Comparison of ENCODE assay signal across 13 cellular contexts in the genomic region with DNA sequence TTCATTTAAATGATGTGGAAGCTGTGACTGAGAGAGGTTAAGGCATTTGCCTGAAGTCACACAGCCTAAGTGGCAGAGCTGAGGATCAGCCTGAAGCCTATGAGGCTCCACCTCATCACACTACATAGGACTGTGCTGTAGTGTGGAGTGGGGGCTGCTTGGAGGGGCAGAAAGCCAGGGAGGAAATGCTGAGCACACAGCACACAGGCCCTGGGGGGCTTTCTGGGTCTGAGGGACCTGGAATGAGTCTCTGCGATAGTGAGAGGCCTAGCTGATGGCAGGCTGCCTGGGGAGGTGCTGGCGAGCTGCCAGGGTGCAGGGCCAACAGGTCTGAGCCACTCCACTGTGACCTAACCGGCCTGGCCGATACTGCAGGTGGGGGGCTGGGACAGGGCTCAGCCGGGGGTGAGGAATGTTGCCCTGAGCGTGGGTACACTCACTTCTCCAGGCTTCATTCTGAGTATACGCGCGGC. TPM values are rescaled to one million over a fixed set of nuclear protein-coding genes. Genes with fewer than 3 reads are reported as not detected.
A peak's percentile ranks its signal among the peaks of the same experiment; 100 is the strongest.
DNase-seq lines count a peak whose midpoint lies in the region; ATAC-seq and TF ChIP-seq lines count a peak whose summit lies in the region.
"Had no signal": no experiment of that assay in that cellular context is flagged by ENCODE, and none has a peak within 500 bp of the region (broad histone marks: within the 10 kb centered on the region; RNA-seq: fewer than 3 reads in every experiment).

No MANE protein-coding gene starts in this region.

- no peaks in the 10 kb centered on the region for H3K4me1 ChIP-seq in right cardiac atrium (ENCODE audit: control insufficient read depth, insufficient read depth, low read length)
- peaks cover 6 to 16% of the 10 kb centered on the region in 2 donors for H3K4me1 ChIP-seq in thyroid gland
- peaks cover 0 to 7% (median 0%) of the 10 kb centered on the region in 4 donors for H3K4me1 ChIP-seq in tibial nerve
- peaks cover 0 to 12% (median 3%) of the 10 kb centered on the region in 4 donors for H3K4me1 ChIP-seq in tibial artery

- H3K4me3 ChIP-seq in right cardiac atrium (ENCODE audit: low read length) (no peak overlapping the region), thyroid gland (replicated peaks in 1 of 3) (no peak overlapping the region), tibial nerve (no peak overlapping the region), tibial artery (no peak overlapping the region)

- intact Hi-C loops in right cardiac atrium (cut with DNase I) (no loop called here), thyroid gland (cut with DNase I) (no loop called here), tibial artery (cut with DNase I; ENCODE audit: low total_unique reads) (no loop called here)

- TF ChIP-seq EP300 in tibial nerve (IDR thresholded peaks at IDR 0.05): no peak

- ATAC-seq in WTC11 (peak; percentile 21; the same call in 1 of the 2 replicates), right cardiac atrium (peak; percentile 64 to 79)

- H3K27ac Mint-ChIP-seq in WTC11: no peak overlapping the region
- H3K27ac Mint-ChIP-seq: brain had no signal

- TF ChIP-seq CTCF in WTC11 (IDR thresholded peaks at IDR 0.05) (no peak), thyroid gland (IDR thresholded peaks at IDR 0.05) (no peak), tibial nerve (IDR thresholded peaks at IDR 0.05) (no peak), tibial artery (IDR thresholded peaks at IDR 0.05) (no peak)

- H3K27me3 Mint-ChIP-seq in WTC11 (ENCODE audit: low read depth): peaks cover 32% of the 10 kb centered on the region

- no peaks in the 10 kb centered on the region for H3K36me3 ChIP-seq in thyroid gland
- no peaks in the 10 kb centered on the region for H3K36me3 ChIP-seq in tibial nerve
- H3K36me3 ChIP-seq in tibial artery: no peaks in the 10 kb centered on the region

- CTCF ChIA-PET in WTC11 (lab: Charles Lee): interaction anchor here (1.2 kb wide), 1 partner anchor 100 kb away, joined by 3 read pairs; no protein-coding TSS in a partner anchor

- peaks cover 20% of the 10 kb centered on the region for H3K4me1 Mint-ChIP-seq in WTC11

- WGBS in right cardiac atrium: 24% methylated on average over 9 of the region's 9 CpGs
- 10 to 21% methylated on average over 8 of the region's 9 CpGs for WGBS in thyroid gland, 2 donors
- WGBS in tibial nerve, 2 donors: 38 to 46% methylated on average over 7 to 9 of the region's 9 CpGs

- H3K9me3 ChIP-seq in right cardiac atrium (ENCODE audit: control insufficient read depth, low read length) (peaks cover 1% of the 10 kb centered on the region), thyroid gland (no peaks in the 10 kb centered on the region), tibial nerve (no peaks in the 10 kb centered on the region), tibial artery (no peaks in the 10 kb centered on the region)

- H3K27me3 ChIP-seq in right cardiac atrium (ENCODE audit: control insufficient read depth, insufficient read depth) (no peaks in the 10 kb centered on the region), thyroid gland (no peaks in the 10 kb centered on the region), tibial nerve (peaks cover 0 to 39% of the 10 kb centered on the region in 2 donors), tibial artery (peaks cover 0 to 27% of the 10 kb centered on the region in 2 donors)

- H3K36me3 Mint-ChIP-seq in WTC11: peaks cover 11% of the 10 kb centered on the region
- H3K36me3 Mint-ChIP-seq: brain had no signal

- POLR2A ChIA-PET in WTC11 (lab: Charles Lee): no interaction called here

- H3K27ac ChIP-seq in right cardiac atrium (ENCODE audit: low read length) (no peak overlapping the region), thyroid gland (peak overlapping the region; percentile 61 to 87 (median 78)), tibial nerve (no peak overlapping the region), tibial artery (no peak overlapping the region)

- H3K4me3 Mint-ChIP-seq in WTC11: no peak overlapping the region
- H3K4me3 Mint-ChIP-seq: brain had no signal

- DNase-seq in NCI-H510A treated with DMSO at 0.1 percent for 48 hours (lab: John Stamatoyannopoulos, UW) (peak; percentile 10), NCI-H510A (lab: John Stamatoyannopoulos, UW) (no peak), WTC11 (ENCODE audit: low spot score) (no peak), right cardiac atrium (peak; percentile 47 to 81 (median 75)), thyroid gland (peak; percentile 99), activated gamma-delta T cell (lab: John Stamatoyannopoulos, UW) (no peak), tibial nerve (ENCODE audit: low spot score in 2 of 2) (no peak), tibial artery (no peak)
- DNase-seq: DMS79 treated with DMSO at 0.1 percent for 48 hours, NCI-H2029, occipital lobe had no signal

- peak in 1 of 2 donors; percentile 11 for TF ChIP-seq POLR2A in thyroid gland (IDR thresholded peaks at IDR 0.05)
- no peak for TF ChIP-seq POLR2A in tibial nerve (IDR thresholded peaks at IDR 0.05)

- peaks cover 22% of the 10 kb centered on the region for H3K9me3 Mint-ChIP-seq in WTC11

TF ChIP-seq in WTC11, 78 proteins besides CTCF, POLR2A, EP300 and RAD21:
- 0 out of 2 replicates have a peak, but pooled peaks have one; percentile 29 for TF ChIP-seq GABPB1 (CRISPR knock-in tag; IDR thresholded peaks at IDR 0.05)
- TF ChIP-seq MLX (CRISPR knock-in tag; IDR thresholded peaks at IDR 0.05): no peak
TF ChIP-seq in WTC11: peak in this region for 1.

RNA-seq across cellular contexts. Expression of gene ARHGAP40, which starts 2.2 kb away (rescaled TPM):
- 0.46 to 0.72 TPM (median 0.60 TPM) in 3 replicates for total RNA-seq in WTC11 (2021)
- total RNA-seq in right cardiac atrium: not detected
- polyA plus RNA-seq in right cardiac atrium: not detected
- under 1 TPM in 1 of 4 donors, not detected in 3; 0.11 TPM for total RNA-seq in thyroid gland
- not detected for total RNA-seq in tibial nerve
- total RNA-seq: occipital lobe had no signal

RNA-seq across cellular contexts. Expression of gene ADIG, which starts 18.4 kb away (rescaled TPM):
- total RNA-seq in WTC11 (2021) (not detected in 3 replicates), right cardiac atrium (not detected), thyroid gland (1 to 10 TPM in 1 of 4 donors, not detected in 3; 1.6 TPM), tibial nerve (not detected)
- polyA plus RNA-seq in right cardiac atrium: not detected
- total RNA-seq: occipital lobe had no signal
- polyA plus RNA-seq: keratinocyte had no signal

Comparison
In these comparisons a context has a peak if more than half of its experiments do, and no peak if none do; other contexts are left out.
1. DNase-seq: peak in NCI-H510A treated with DMSO at 0.1 percent for 48 hours (single experiment), right cardiac atrium (3 of 3) and thyroid gland (2 of 2); none in NCI-H510A (single experiment), WTC11 (single experiment), activated gamma-delta T cell (single experiment), tibial nerve (0 of 2) and tibial artery (0 of 2).
2. H3K27ac ChIP-seq: peak in thyroid gland (3 of 3); none in right cardiac atrium (single experiment), tibial nerve (0 of 4) and tibial artery (0 of 2).